ENCODE assay signal across 21 cellular contexts in genomic region chr1:221105578-221105977, GRCh38.
"Had no signal": no experiment of that assay in that cellular context is flagged by ENCODE, and none has a peak within 500 bp of the region (broad histone marks: within the 10 kb centered on the region; RNA-seq: fewer than 3 reads in every experiment).

No MANE protein-coding gene starts in this region.

- H3K27me3 Mint-ChIP-seq: progenitor cell of endocrine pancreas had no signal

- ATAC-seq: esophagus mucosa; heart left ventricle; left lobe of liver; pancreas; right cardiac atrium; stimulated activated naive CD8-positive, alpha-beta T cell treated with anti-CD3 and anti-CD28 coated beads, Interleukin-15, Interleukin-2, amounts not matched to agents 100 U/mL and 50 U/mL, for 24 hours had no signal

- H3K4me3 Mint-ChIP-seq: nephron, type B pancreatic cell had no signal

- H3K36me3 Mint-ChIP-seq: type B pancreatic cell had no signal

- DNase-seq: cortex of kidney; effector memory CD4-positive, alpha-beta T cell; heart left ventricle; hippocampal formation; midbrain; occipital lobe; pancreas; right cardiac atrium; small intestine; stimulated activated CD4-positive, alpha-beta T cell treated with anti-CD3 and anti-CD28 coated beads, Interleukin-12 subunit alpha, Interleukin-12 subunit beta, amount 100 ng/mL, for 4 hours; stimulated activated naive CD8-positive, alpha-beta T cell treated with anti-CD3 and anti-CD28 coated beads, Interleukin-15, Interleukin-2, amounts not matched to agents 100 U/mL and 50 U/mL, for 24 hours; thyroid gland had no signal

- H3K9me3 Mint-ChIP-seq: nephron, type B pancreatic cell had no signal

- FAIRE-seq: endometrium, frontal cortex, islet of Langerhans, pancreas, small intestine, urothelium cell line had no signal

- H3K27ac Mint-ChIP-seq: nephron, progenitor cell of endocrine pancreas, type B pancreatic cell had no signal
